Comparison of ENCODE assay signal across 1 cellular context in genomic region chr22:20116951-20117645, GRCh38.
A peak's percentile ranks its signal among the peaks of the same experiment; 100 is the strongest.
TF ChIP-seq lines count a peak whose summit lies in the region.

Gene TRMT2A, minus strand, starts transcription at chr22:20117226. Its CDS starts 320 bp downstream, at chr22:20116906.

TF ChIP-seq in HepG2, 621 proteins besides CTCF, POLR2A, EP300 and RAD21 (continued from another document and continues in another):
- TF ChIP-seq, protein P1, sequence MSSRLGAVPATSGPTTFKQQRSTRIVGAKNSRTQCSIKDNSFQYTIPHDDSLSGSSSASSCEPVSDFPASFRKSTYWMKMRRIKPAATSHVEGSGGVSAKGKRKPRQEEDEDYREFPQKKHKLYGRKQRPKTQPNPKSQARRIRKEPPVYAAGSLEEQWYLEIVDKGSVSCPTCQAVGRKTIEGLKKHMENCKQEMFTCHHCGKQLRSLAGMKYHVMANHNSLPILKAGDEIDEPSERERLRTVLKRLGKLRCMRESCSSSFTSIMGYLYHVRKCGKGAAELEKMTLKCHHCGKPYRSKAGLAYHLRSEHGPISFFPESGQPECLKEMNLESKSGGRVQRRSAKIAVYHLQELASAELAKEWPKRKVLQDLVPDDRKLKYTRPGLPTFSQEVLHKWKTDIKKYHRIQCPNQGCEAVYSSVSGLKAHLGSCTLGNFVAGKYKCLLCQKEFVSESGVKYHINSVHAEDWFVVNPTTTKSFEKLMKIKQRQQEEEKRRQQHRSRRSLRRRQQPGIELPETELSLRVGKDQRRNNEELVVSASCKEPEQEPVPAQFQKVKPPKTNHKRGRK (CRISPR knock-in tag; IDR thresholded peaks at IDR 0.05), result no peak
- no peak; the same call in 1 of the 2 replicates for TF ChIP-seq ZBTB7B (CRISPR knock-in tag; IDR thresholded peaks at IDR 0.05)
- no peak for TF ChIP-seq ZNF652 (CRISPR knock-in tag; IDR thresholded peaks at IDR 0.05; ENCODE audit: borderline replicate concordance, low read depth)
- TF ChIP-seq ATRX (CRISPR knock-in tag; IDR thresholded peaks at IDR 0.05; ENCODE audit: borderline replicate concordance), result no peak
- TF ChIP-seq MED13 (CRISPR knock-in tag; IDR thresholded peaks at IDR 0.05), result peak; percentile 57; the same call in 1 of the 2 replicates
- TF ChIP-seq, protein P2, sequence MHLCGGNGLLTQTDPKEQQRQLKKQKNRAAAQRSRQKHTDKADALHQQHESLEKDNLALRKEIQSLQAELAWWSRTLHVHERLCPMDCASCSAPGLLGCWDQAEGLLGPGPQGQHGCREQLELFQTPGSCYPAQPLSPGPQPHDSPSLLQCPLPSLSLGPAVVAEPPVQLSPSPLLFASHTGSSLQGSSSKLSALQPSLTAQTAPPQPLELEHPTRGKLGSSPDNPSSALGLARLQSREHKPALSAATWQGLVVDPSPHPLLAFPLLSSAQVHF (CRISPR knock-in tag; IDR thresholded peaks at IDR 0.05), result peak; percentile 95
- TF ChIP-seq RBM22 (optimal IDR thresholded peaks at IDR 0.05; ENCODE audit: low read length), result no peak
- TF ChIP-seq PTBP1 (IDR thresholded peaks at IDR 0.05; ENCODE audit: low read depth, low read length, poor library complexity, severe bottlenecking), result no peak
- no peak for TF ChIP-seq PAX8 (CRISPR knock-in tag; IDR thresholded peaks at IDR 0.05; ENCODE audit: borderline replicate concordance)
- TF ChIP-seq MLLT10 (CRISPR knock-in tag; IDR thresholded peaks at IDR 0.05), result no peak
- peak; percentile 96 for TF ChIP-seq GMEB1 (CRISPR knock-in tag; IDR thresholded peaks at IDR 0.05; ENCODE audit: borderline replicate concordance)
- TF ChIP-seq RFXAP (CRISPR knock-in tag; IDR thresholded peaks at IDR 0.05; ENCODE audit: borderline replicate concordance), result peak; percentile 71
- TF ChIP-seq ARID2 (CRISPR knock-in tag; IDR thresholded peaks at IDR 0.05; ENCODE audit: borderline replicate concordance), result peak; percentile 32; the same call in 1 of the 2 replicates
- peak; percentile 91 for TF ChIP-seq ARNT2 (CRISPR knock-in tag; IDR thresholded peaks at IDR 0.05; ENCODE audit: low read depth)
- no peak for TF ChIP-seq ZBTB7A (CRISPR knock-in tag; IDR thresholded peaks at IDR 0.05)
- TF ChIP-seq ZNF766 (CRISPR knock-in tag; IDR thresholded peaks at IDR 0.05; ENCODE audit: borderline replicate concordance), result no peak
- peak; percentile 95 for TF ChIP-seq GABPB1 (CRISPR knock-in tag; IDR thresholded peaks at IDR 0.05)
- 0 out of 2 replicates have a peak, but pooled peaks have one; percentile 34 for TF ChIP-seq ZNF552 (CRISPR knock-in tag; IDR thresholded peaks at IDR 0.05; ENCODE audit: borderline replicate concordance)
- TF ChIP-seq FOXK2 (IDR thresholded peaks at IDR 0.05), result no peak
- TF ChIP-seq ZNF230 (CRISPR knock-in tag; IDR thresholded peaks at IDR 0.05), result no peak
- TF ChIP-seq, protein P3, sequence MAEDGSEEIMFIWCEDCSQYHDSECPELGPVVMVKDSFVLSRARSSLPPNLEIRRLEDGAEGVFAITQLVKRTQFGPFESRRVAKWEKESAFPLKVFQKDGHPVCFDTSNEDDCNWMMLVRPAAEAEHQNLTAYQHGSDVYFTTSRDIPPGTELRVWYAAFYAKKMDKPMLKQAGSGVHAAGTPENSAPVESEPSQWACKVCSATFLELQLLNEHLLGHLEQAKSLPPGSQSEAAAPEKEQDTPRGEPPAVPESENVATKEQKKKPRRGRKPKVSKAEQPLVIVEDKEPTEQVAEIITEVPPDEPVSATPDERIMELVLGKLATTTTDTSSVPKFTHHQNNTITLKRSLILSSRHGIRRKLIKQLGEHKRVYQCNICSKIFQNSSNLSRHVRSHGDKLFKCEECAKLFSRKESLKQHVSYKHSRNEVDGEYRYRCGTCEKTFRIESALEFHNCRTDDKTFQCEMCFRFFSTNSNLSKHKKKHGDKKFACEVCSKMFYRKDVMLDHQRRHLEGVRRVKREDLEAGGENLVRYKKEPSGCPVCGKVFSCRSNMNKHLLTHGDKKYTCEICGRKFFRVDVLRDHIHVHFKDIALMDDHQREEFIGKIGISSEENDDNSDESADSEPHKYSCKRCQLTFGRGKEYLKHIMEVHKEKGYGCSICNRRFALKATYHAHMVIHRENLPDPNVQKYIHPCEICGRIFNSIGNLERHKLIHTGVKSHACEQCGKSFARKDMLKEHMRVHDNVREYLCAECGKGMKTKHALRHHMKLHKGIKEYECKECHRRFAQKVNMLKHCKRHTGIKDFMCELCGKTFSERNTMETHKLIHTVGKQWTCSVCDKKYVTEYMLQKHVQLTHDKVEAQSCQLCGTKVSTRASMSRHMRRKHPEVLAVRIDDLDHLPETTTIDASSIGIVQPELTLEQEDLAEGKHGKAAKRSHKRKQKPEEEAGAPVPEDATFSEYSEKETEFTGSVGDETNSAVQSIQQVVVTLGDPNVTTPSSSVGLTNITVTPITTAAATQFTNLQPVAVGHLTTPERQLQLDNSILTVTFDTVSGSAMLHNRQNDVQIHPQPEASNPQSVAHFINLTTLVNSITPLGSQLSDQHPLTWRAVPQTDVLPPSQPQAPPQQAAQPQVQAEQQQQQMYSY (CRISPR knock-in tag; IDR thresholded peaks at IDR 0.05), result peak; percentile 18; the same call in 1 of the 2 replicates
- TF ChIP-seq THAP7 (CRISPR knock-in tag; IDR thresholded peaks at IDR 0.05), result peak; percentile 95
- TF ChIP-seq ZFP36L2 (CRISPR knock-in tag; IDR thresholded peaks at IDR 0.05), result no peak
- TF ChIP-seq NFAT5 (CRISPR knock-in tag; IDR thresholded peaks at IDR 0.05), result no peak
- TF ChIP-seq ZNF710 (CRISPR knock-in tag; IDR thresholded peaks at IDR 0.05; ENCODE audit: borderline replicate concordance), result peak; percentile 58; the same call in 1 of the 2 replicates
- no peak for TF ChIP-seq NR3C1 (CRISPR knock-in tag; IDR thresholded peaks at IDR 0.05)
- TF ChIP-seq, protein P4, sequence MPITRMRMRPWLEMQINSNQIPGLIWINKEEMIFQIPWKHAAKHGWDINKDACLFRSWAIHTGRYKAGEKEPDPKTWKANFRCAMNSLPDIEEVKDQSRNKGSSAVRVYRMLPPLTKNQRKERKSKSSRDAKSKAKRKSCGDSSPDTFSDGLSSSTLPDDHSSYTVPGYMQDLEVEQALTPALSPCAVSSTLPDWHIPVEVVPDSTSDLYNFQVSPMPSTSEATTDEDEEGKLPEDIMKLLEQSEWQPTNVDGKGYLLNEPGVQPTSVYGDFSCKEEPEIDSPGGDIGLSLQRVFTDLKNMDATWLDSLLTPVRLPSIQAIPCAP (CRISPR knock-in tag; IDR thresholded peaks at IDR 0.05; ENCODE audit: low read depth), result no peak
- TF ChIP-seq, protein P5, sequence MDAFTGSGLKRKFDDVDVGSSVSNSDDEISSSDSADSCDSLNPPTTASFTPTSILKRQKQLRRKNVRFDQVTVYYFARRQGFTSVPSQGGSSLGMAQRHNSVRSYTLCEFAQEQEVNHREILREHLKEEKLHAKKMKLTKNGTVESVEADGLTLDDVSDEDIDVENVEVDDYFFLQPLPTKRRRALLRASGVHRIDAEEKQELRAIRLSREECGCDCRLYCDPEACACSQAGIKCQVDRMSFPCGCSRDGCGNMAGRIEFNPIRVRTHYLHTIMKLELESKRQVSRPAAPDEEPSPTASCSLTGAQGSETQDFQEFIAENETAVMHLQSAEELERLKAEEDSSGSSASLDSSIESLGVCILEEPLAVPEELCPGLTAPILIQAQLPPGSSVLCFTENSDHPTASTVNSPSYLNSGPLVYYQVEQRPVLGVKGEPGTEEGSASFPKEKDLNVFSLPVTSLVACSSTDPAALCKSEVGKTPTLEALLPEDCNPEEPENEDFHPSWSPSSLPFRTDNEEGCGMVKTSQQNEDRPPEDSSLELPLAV (CRISPR knock-in tag; conservative IDR thresholded peaks at IDR 0.05; ENCODE audit: low read depth), result no peak
- peak; percentile 65 for TF ChIP-seq KLF12 (CRISPR knock-in tag; IDR thresholded peaks at IDR 0.05; ENCODE audit: borderline replicate concordance)
- no peak for TF ChIP-seq ZNF773 (CRISPR knock-in tag; IDR thresholded peaks at IDR 0.05; ENCODE audit: borderline replicate concordance)
- TF ChIP-seq, protein P6, sequence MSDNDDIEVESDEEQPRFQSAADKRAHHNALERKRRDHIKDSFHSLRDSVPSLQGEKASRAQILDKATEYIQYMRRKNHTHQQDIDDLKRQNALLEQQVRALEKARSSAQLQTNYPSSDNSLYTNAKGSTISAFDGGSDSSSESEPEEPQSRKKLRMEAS (IDR thresholded peaks at IDR 0.05), result peak; percentile 98
- peak; percentile 92 for TF ChIP-seq ZNF143 (CRISPR knock-in tag; IDR thresholded peaks at IDR 0.05)
- TF ChIP-seq ZNF160 (CRISPR knock-in tag; IDR thresholded peaks at IDR 0.05), result peak; percentile 79
- no peak for TF ChIP-seq FOSL1 (CRISPR knock-in tag; IDR thresholded peaks at IDR 0.05; ENCODE audit: borderline replicate concordance)
- no peak for TF ChIP-seq ZNF33A (CRISPR knock-in tag; IDR thresholded peaks at IDR 0.05; ENCODE audit: borderline replicate concordance)
- TF ChIP-seq GLI4 (CRISPR knock-in tag; IDR thresholded peaks at IDR 0.05; ENCODE audit: borderline replicate concordance), result no peak
- TF ChIP-seq FOXC1 (CRISPR knock-in tag; IDR thresholded peaks at IDR 0.05; ENCODE audit: borderline replicate concordance), result peak; percentile 69; the same call in 1 of the 2 replicates
- no peak for TF ChIP-seq FOXM1 (CRISPR knock-in tag; IDR thresholded peaks at IDR 0.05)
- TF ChIP-seq, protein P7, sequence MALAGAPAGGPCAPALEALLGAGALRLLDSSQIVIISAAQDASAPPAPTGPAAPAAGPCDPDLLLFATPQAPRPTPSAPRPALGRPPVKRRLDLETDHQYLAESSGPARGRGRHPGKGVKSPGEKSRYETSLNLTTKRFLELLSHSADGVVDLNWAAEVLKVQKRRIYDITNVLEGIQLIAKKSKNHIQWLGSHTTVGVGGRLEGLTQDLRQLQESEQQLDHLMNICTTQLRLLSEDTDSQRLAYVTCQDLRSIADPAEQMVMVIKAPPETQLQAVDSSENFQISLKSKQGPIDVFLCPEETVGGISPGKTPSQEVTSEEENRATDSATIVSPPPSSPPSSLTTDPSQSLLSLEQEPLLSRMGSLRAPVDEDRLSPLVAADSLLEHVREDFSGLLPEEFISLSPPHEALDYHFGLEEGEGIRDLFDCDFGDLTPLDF (CRISPR knock-in tag; IDR thresholded peaks at IDR 0.05), result peak; percentile 100
- peak; percentile 78; the same call in 1 of the 2 replicates for TF ChIP-seq ZNF703 (CRISPR knock-in tag; IDR thresholded peaks at IDR 0.05; ENCODE audit: borderline replicate concordance)
